1 cellular context compared by ENCODE assay signal in genomic region chr3:73041537-73041936, GRCh38.
TF ChIP-seq lines count a peak whose summit lies in the region.

No MANE protein-coding gene starts in this region.

TF ChIP-seq in IMR-90, 13 proteins besides CTCF, POLR2A, EP300 and RAD21 (continued from another document):
- no peak for TF ChIP-seq ELK1 (IDR thresholded peaks at IDR 0.05; ENCODE audit: borderline replicate concordance, low read depth, low read length)
- no peak for TF ChIP-seq SMC3 (IDR thresholded peaks at IDR 0.05; ENCODE audit: low read depth, low read length)
- TF ChIP-seq FOS (IDR thresholded peaks at IDR 0.05; ENCODE audit: low read depth, low read length) = no peak
- TF ChIP-seq MXI1 (IDR thresholded peaks at IDR 0.05; ENCODE audit: borderline replicate concordance, low read depth, low read length) = no peak
- TF ChIP-seq RCOR1 (IDR thresholded peaks at IDR 0.05; ENCODE audit: insufficient replicate concordance, low read length) = no peak
- no peak for TF ChIP-seq MAZ (IDR thresholded peaks at IDR 0.05; ENCODE audit: borderline replicate concordance, low read depth, low read length)
